In genomic region chr3:48472673-48472922, GRCh38 we compare ENCODE assay signal across 8 cellular contexts. TPM values are rescaled to one million over a fixed set of nuclear protein-coding genes. Genes with fewer than 3 reads are reported as not detected.
DNase-seq lines count a peak whose midpoint lies in the region; ATAC-seq, FAIRE-seq and TF ChIP-seq lines count a peak whose summit lies in the region.

No MANE protein-coding gene starts in this region.

- no peaks in the 10 kb centered on the region for H3K9me3 ChIP-seq in left lung
- H3K9me3 ChIP-seq in tibial artery, result no peaks in the 10 kb centered on the region

- in situ Hi-C loops in astrocyte of the cerebellum (cut with HindIII; ENCODE audit: low sequenced_read_pairs), result loop anchor here (5.0 kb wide), 1 partner anchor 35 kb away; no protein-coding TSS in a partner anchor

- FAIRE-seq in D721Med (lab: Jason Lieb, UNC), result no peak

- peak overlapping the region; percentile 64 for H3K4me3 ChIP-seq in astrocyte of the cerebellum (ENCODE audit: low read depth, low read length)
- peak overlapping the region; percentile 85 to 92 for H3K4me3 ChIP-seq in left lung
- peak overlapping the region; percentile 66 to 70 for H3K4me3 ChIP-seq in tibial artery

- H3K27ac ChIP-seq in left lung (peak overlapping the region; percentile 93 to 97), tibial artery (peak overlapping the region; percentile 93 to 95)

- ATAC-seq in HG03103 (IDR thresholded peaks at IDR 0.05; ENCODE audit: low read depth, unreplicated experiment), result peak; percentile 37
- peak; percentile 52 for ATAC-seq in left lung
- no peak for ATAC-seq in GM19035 (IDR thresholded peaks at IDR 0.05; ENCODE audit: unreplicated experiment)

- DNase-seq in D721Med (ENCODE audit: insufficient read length, low spot score) (peak; percentile 44), astrocyte of the cerebellum (ENCODE audit: low read depth) (no peak), left lung (peak in 1 of 2 donors; percentile 43), tibial artery (peak in 1 of 2 donors; percentile 72), CD1c-positive myeloid dendritic cell (ENCODE audit: extremely low spot score) (no peak), NCI-H2029 (lab: John Stamatoyannopoulos, UW) (no peak)

- no peaks in the 10 kb centered on the region for H3K27me3 ChIP-seq in left lung
- no peaks in the 10 kb centered on the region for H3K27me3 ChIP-seq in tibial artery

- H3K36me3 ChIP-seq in left lung (peaks cover 0 to 55% of the 10 kb centered on the region in 2 donors), tibial artery (peaks cover 13 to 39% (median 26%) of the 10 kb centered on the region in 3 donors)

- peaks cover 26 to 63% of the 10 kb centered on the region in 2 donors for H3K4me1 ChIP-seq in left lung
- peaks cover 0 to 53% (median 48%) of the 10 kb centered on the region in 4 donors for H3K4me1 ChIP-seq in tibial artery

- intact Hi-C loops in left lung (cut with DNase I) (no loop called here), tibial artery (cut with DNase I; ENCODE audit: low total_unique reads) (no loop called here)

- TF ChIP-seq CTCF in D721Med (IDR thresholded peaks at IDR 0.05; ENCODE audit: insufficient read depth, missing control alignments) (no peak), astrocyte of the cerebellum (IDR thresholded peaks at IDR 0.05; ENCODE audit: low read depth, low read length, missing control alignments) (no peak), left lung (IDR thresholded peaks at IDR 0.05) (no peak), tibial artery (IDR thresholded peaks at IDR 0.05) (no peak)

RNA-seq across cellular contexts. Expression of gene ATRIP, which starts 26.1 kb away (rescaled TPM):
- total RNA-seq in left lung, result 1 to 10 TPM; 7.4 to 9.9 TPM

RNA-seq across cellular contexts. Expression of gene SHISA5, which starts 31.4 kb away (rescaled TPM):
- total RNA-seq in left lung, result 100 to 1,000 TPM; 179 to 206 TPM

RNA-seq across cellular contexts. Expression of gene TMA7, which starts 32.5 kb away (rescaled TPM):
- total RNA-seq in left lung, result 100 to 1,000 TPM; 174 to 211 TPM

RNA-seq across cellular contexts. Expression of gene CCDC51, which starts 32.7 kb away (rescaled TPM):
- total RNA-seq in left lung, result 10 to 100 TPM; 13.4 to 14.7 TPM

RNA-seq across cellular contexts. Expression of gene PLXNB1, which starts 42.7 kb away (rescaled TPM):
- 100 to 1,000 TPM in 1 of 2 donors, 10 to 100 TPM in 1; 65.0 to 128 TPM for total RNA-seq in left lung
